Comparison of ENCODE assay signal across 12 cellular contexts in genomic region chr3:64343692-64344440, GRCh38.
DNase-seq lines count a peak whose midpoint lies in the region; ATAC-seq, FAIRE-seq and TF ChIP-seq lines count a peak whose summit lies in the region.
"Had no signal": no experiment of that assay in that cellular context is flagged by ENCODE, and none has a peak within 500 bp of the region (broad histone marks: within the 10 kb centered on the region; RNA-seq: fewer than 3 reads in every experiment).

No MANE protein-coding gene starts in this region.

- H3K27me3 ChIP-seq in astrocyte (ENCODE audit: insufficient read depth, low read length), result no peaks in the 10 kb centered on the region
- no peaks in the 10 kb centered on the region for H3K27me3 ChIP-seq in gastroesophageal sphincter
- no peaks in the 10 kb centered on the region for H3K27me3 ChIP-seq in rectal smooth muscle tissue (ENCODE audit: control insufficient read depth, insufficient read depth, low read length)

- peak overlapping the region; percentile 4 for H3K4me3 ChIP-seq in astrocyte (ENCODE audit: insufficient read depth, low read depth, low read length)
- H3K4me3 ChIP-seq in gastroesophageal sphincter, result no peak overlapping the region
- H3K4me3 ChIP-seq in rectal smooth muscle tissue (ENCODE audit: low read length), result no peak overlapping the region

- peak overlapping the region; percentile 97 for H3K27ac ChIP-seq in astrocyte (ENCODE audit: low read depth, low read length)
- peak overlapping the region; percentile 72 to 83 (median 82) for H3K27ac ChIP-seq in gastroesophageal sphincter
- peak overlapping the region; percentile 89 for H3K27ac ChIP-seq in rectal smooth muscle tissue (ENCODE audit: low read depth, low read length)
- H3K27ac ChIP-seq: C4-2B had no signal

- H3K9me3 ChIP-seq in astrocyte (ENCODE audit: insufficient read depth, low read depth, low read length) (no peaks in the 10 kb centered on the region), gastroesophageal sphincter (peaks cover 0 to 4% (median 0%) of the 10 kb centered on the region in 3 donors)

- H3K79me2 ChIP-seq in astrocyte (ENCODE audit: insufficient read depth, low read length), result no peaks in the 10 kb centered on the region

- peak overlapping the region; percentile 34 for H3K4me3 Mint-ChIP-seq in astrocyte (ENCODE audit: unreplicated experiment)
- H3K4me3 Mint-ChIP-seq: T-helper 17 cell had no signal

- H4K20me1 ChIP-seq in astrocyte (ENCODE audit: insufficient read depth, low read length), result no peaks in the 10 kb centered on the region

- peak overlapping the region; percentile 100 for H3K27ac Mint-ChIP-seq in astrocyte (ENCODE audit: unreplicated experiment)
- H3K27ac Mint-ChIP-seq: T-helper 17 cell had no signal

- no peak for ATAC-seq in gastroesophageal sphincter
- ATAC-seq: T-helper 17 cell had no signal

- peak; percentile 81 for FAIRE-seq in astrocyte (lab: Jason Lieb, UNC)

- peak overlapping the region; percentile 25 for H2AFZ ChIP-seq in astrocyte (ENCODE audit: low read depth, low read length)

- peaks cover 6% of the 10 kb centered on the region for H3K36me3 Mint-ChIP-seq in astrocyte (ENCODE audit: low read depth, unreplicated experiment)

- peaks cover 73% of the 10 kb centered on the region for H3K4me1 Mint-ChIP-seq in astrocyte (ENCODE audit: low read depth, unreplicated experiment)
- H3K4me1 Mint-ChIP-seq: T-helper 17 cell had no signal

- H3K36me3 ChIP-seq in astrocyte (ENCODE audit: insufficient read depth, low read length) (no peaks in the 10 kb centered on the region), gastroesophageal sphincter (no peaks in the 10 kb centered on the region), rectal smooth muscle tissue (ENCODE audit: control insufficient read depth, insufficient read depth, low read length) (no peaks in the 10 kb centered on the region)

- DNase-seq in ELR (ENCODE audit: low read depth), result peak; percentile 58
- DNase-seq in astrocyte (ENCODE audit: low read depth), result peak; percentile 92
- DNase-seq in SIG-M5 treated with dmso at 0.1 percent for 504 hours (lab: John Stamatoyannopoulos, UW; ENCODE audit: unreplicated experiment), result no peak
- DNase-seq in globus pallidus (ENCODE audit: low spot score), result no peak
- no peak for DNase-seq in NCI-H1105 (lab: John Stamatoyannopoulos, UW)
- DNase-seq in T1000 (lab: John Stamatoyannopoulos, UW), result no peak
- DNase-seq: anterior cingulate cortex, NCI-H1694 treated with DMSO at 0.1 percent for 48 hours, T-helper 17 cell had no signal

- H3K9me3 Mint-ChIP-seq in astrocyte (ENCODE audit: unreplicated experiment), result no peaks in the 10 kb centered on the region

- TF ChIP-seq CTCF in astrocyte (IDR thresholded peaks at IDR 0.05; ENCODE audit: insufficient read depth, low read depth, low read length), result no peak
- no peak for TF ChIP-seq CTCF in gastroesophageal sphincter (IDR thresholded peaks at IDR 0.05)

- H3K4me2 ChIP-seq in astrocyte (ENCODE audit: low read length), result peak overlapping the region; percentile 59

- H3K4me1 ChIP-seq in astrocyte (ENCODE audit: insufficient read depth, low read length), result peaks cover 59% of the 10 kb centered on the region
- H3K4me1 ChIP-seq in gastroesophageal sphincter, result peaks cover 10 to 84% (median 15%) of the 10 kb centered on the region in 3 donors
- H3K4me1 ChIP-seq in rectal smooth muscle tissue (ENCODE audit: control insufficient read depth, insufficient read depth, low read length), result peaks cover 44% of the 10 kb centered on the region

- 36 to 46% methylated on average over 8 of the region's 8 CpGs for WGBS in gastroesophageal sphincter (ENCODE audit: low coverage in 1 of 2), 2 donors

- H3K9ac ChIP-seq in astrocyte (ENCODE audit: low read length) (peak overlapping the region; percentile 80), rectal smooth muscle tissue (ENCODE audit: low read length) (no peak overlapping the region)

- TF ChIP-seq POLR2A in gastroesophageal sphincter (IDR thresholded peaks at IDR 0.05), result no peak

- no peaks in the 10 kb centered on the region for H3K27me3 Mint-ChIP-seq in astrocyte (ENCODE audit: low read depth, unreplicated experiment)

- TF ChIP-seq EP300 in gastroesophageal sphincter (IDR thresholded peaks at IDR 0.05), result no peak

Comparison
In these comparisons a context has a peak if more than half of its experiments do, and no peak if none do; other contexts are left out.
1. DNase-seq: peak in ELR (single experiment) and astrocyte (single experiment); none in SIG-M5 treated with dmso at 0.1 percent for 504 hours (single experiment), globus pallidus (single experiment), NCI-H1105 (single experiment) and T1000 (single experiment).
2. Peak in every context shown above with its lines, with median percentiles within 50 percentile points of each other: H3K27ac ChIP-seq.